27 cellular contexts compared by ENCODE assay signal in genomic region chr13:21511841-21512240, GRCh38. TPM values are rescaled to one million over a fixed set of nuclear protein-coding genes. Genes with fewer than 3 reads are reported as not detected.
A peak's percentile ranks its signal among the peaks of the same experiment; 100 is the strongest.
DNase-seq lines count a peak whose midpoint lies in the region; ATAC-seq and TF ChIP-seq lines count a peak whose summit lies in the region.
"Had no signal": no experiment of that assay in that cellular context is flagged by ENCODE, and none has a peak within 500 bp of the region (broad histone marks: within the 10 kb centered on the region; RNA-seq: fewer than 3 reads in every experiment).

No MANE protein-coding gene starts in this region.

- ATAC-seq in activated T-helper 17 cell treated with anti-CD3 and anti-CD28 coated beads, Interleukin-2, amount 50 U/mL, for 72 hours (replicated peaks), result peak; percentile 43
- peak; percentile 53 for ATAC-seq in esophagus mucosa
- ATAC-seq in activated CD8-positive, alpha-beta T cell treated with anti-CD3 and anti-CD28 coated beads for 36 hours, result no peak
- no peak for ATAC-seq in HG02981 (IDR thresholded peaks at IDR 0.05; ENCODE audit: unreplicated experiment)
- ATAC-seq: activated T-cell treated with anti-CD3 and anti-CD28 coated beads, Interleukin-2, amount 50 U/mL, for 72 hours; gastroesophageal sphincter; K562; Right ventricle myocardium inferior; stimulated activated effector memory CD8-positive, alpha-beta T cell treated with anti-CD3 and anti-CD28 coated beads, Interleukin-12 subunit alpha, Interleukin-12 subunit beta, amount 100 ng/mL, for 72 hours had no signal

- peaks cover 83% of the 10 kb centered on the region for H3K36me3 Mint-ChIP-seq in activated T-helper 17 cell treated with anti-CD3 and anti-CD28 coated beads, Interleukin-2, amount 50 U/mL, for 72 hours (ENCODE audit: low read depth)
- peaks cover 18% of the 10 kb centered on the region for H3K36me3 Mint-ChIP-seq in activated CD8-positive, alpha-beta T cell treated with anti-CD3 and anti-CD28 coated beads for 36 hours (ENCODE audit: low read depth)

- no peak overlapping the region for H3K27ac Mint-ChIP-seq in activated T-helper 17 cell treated with anti-CD3 and anti-CD28 coated beads, Interleukin-2, amount 50 U/mL, for 72 hours
- no peak overlapping the region for H3K27ac Mint-ChIP-seq in activated CD8-positive, alpha-beta T cell treated with anti-CD3 and anti-CD28 coated beads for 36 hours
- H3K27ac Mint-ChIP-seq: activated naive CD4-positive, alpha-beta T cell treated with anti-CD3 and anti-CD28 coated beads for 36 hours; activated T-cell treated with anti-CD3 and anti-CD28 coated beads, Interleukin-2, amount 50 U/mL, for 72 hours; nephron; stimulated activated effector memory CD8-positive, alpha-beta T cell treated with anti-CD3 and anti-CD28 coated beads, Interleukin-12 subunit alpha, Interleukin-12 subunit beta, amount 100 ng/mL, for 72 hours had no signal

- H3K4me3 Mint-ChIP-seq in activated T-helper 17 cell treated with anti-CD3 and anti-CD28 coated beads, Interleukin-2, amount 50 U/mL, for 72 hours, result no peak overlapping the region
- no peak overlapping the region for H3K4me3 Mint-ChIP-seq in activated CD8-positive, alpha-beta T cell treated with anti-CD3 and anti-CD28 coated beads for 36 hours
- H3K4me3 Mint-ChIP-seq: activated naive CD4-positive, alpha-beta T cell treated with anti-CD3 and anti-CD28 coated beads for 36 hours; activated T-cell treated with anti-CD3 and anti-CD28 coated beads, Interleukin-2, amount 50 U/mL, for 72 hours; CD14-positive monocyte; nephron; stimulated activated effector memory CD8-positive, alpha-beta T cell treated with anti-CD3 and anti-CD28 coated beads, Interleukin-12 subunit alpha, Interleukin-12 subunit beta, amount 100 ng/mL, for 72 hours had no signal

- CTCF ChIA-PET in activated CD8-positive, alpha-beta T cell treated with anti-CD3 and anti-CD28 coated beads for 36 hours (lab: Charles Lee), result no interaction called here

- H3K4me1 Mint-ChIP-seq in activated T-helper 17 cell treated with anti-CD3 and anti-CD28 coated beads, Interleukin-2, amount 50 U/mL, for 72 hours, result no peaks in the 10 kb centered on the region
- H3K4me1 Mint-ChIP-seq in activated CD8-positive, alpha-beta T cell treated with anti-CD3 and anti-CD28 coated beads for 36 hours (ENCODE audit: low read depth), result no peaks in the 10 kb centered on the region
- H3K4me1 Mint-ChIP-seq: CD14-positive monocyte; nephron; stimulated activated effector memory CD8-positive, alpha-beta T cell treated with anti-CD3 and anti-CD28 coated beads, Interleukin-12 subunit alpha, Interleukin-12 subunit beta, amount 100 ng/mL, for 72 hours had no signal

- H3K27me3 Mint-ChIP-seq in activated T-helper 17 cell treated with anti-CD3 and anti-CD28 coated beads, Interleukin-2, amount 50 U/mL, for 72 hours, result no peaks in the 10 kb centered on the region
- H3K27me3 Mint-ChIP-seq in activated CD8-positive, alpha-beta T cell treated with anti-CD3 and anti-CD28 coated beads for 36 hours, result no peaks in the 10 kb centered on the region

- intact Hi-C loops in activated CD8-positive, alpha-beta T cell treated with anti-CD3 and anti-CD28 coated beads for 36 hours (cut with micrococcal nuclease), result no loop called here

- no peaks in the 10 kb centered on the region for H3K9me3 Mint-ChIP-seq in activated T-helper 17 cell treated with anti-CD3 and anti-CD28 coated beads, Interleukin-2, amount 50 U/mL, for 72 hours
- no peaks in the 10 kb centered on the region for H3K9me3 Mint-ChIP-seq in activated CD8-positive, alpha-beta T cell treated with anti-CD3 and anti-CD28 coated beads for 36 hours
- H3K9me3 Mint-ChIP-seq: activated naive CD4-positive, alpha-beta T cell treated with anti-CD3 and anti-CD28 coated beads for 36 hours; activated T-cell treated with anti-CD3 and anti-CD28 coated beads, Interleukin-2, amount 50 U/mL, for 72 hours; CD14-positive monocyte; nephron; stimulated activated effector memory CD8-positive, alpha-beta T cell treated with anti-CD3 and anti-CD28 coated beads, Interleukin-12 subunit alpha, Interleukin-12 subunit beta, amount 100 ng/mL, for 72 hours had no signal

- POLR2A ChIA-PET in activated CD8-positive, alpha-beta T cell treated with anti-CD3 and anti-CD28 coated beads for 36 hours (lab: Charles Lee), result no interaction called here

- no peak for TF ChIP-seq CTCF in activated CD8-positive, alpha-beta T cell treated with anti-CD3 and anti-CD28 coated beads for 36 hours (IDR thresholded peaks at IDR 0.05)

- DNase-seq in AG08395 (ENCODE audit: low spot score) (peak; percentile 12), GM04503 (ENCODE audit: low read depth) (peak; percentile 19), HT-29 (ENCODE audit: low spot score) (no peak), NCI-H1436 (lab: John Stamatoyannopoulos, UW) (no peak)
- DNase-seq in activated CD8-positive, alpha-beta T cell treated with anti-CD3 and anti-CD28 coated beads for 36 hours, result no peak
- DNase-seq: activated CD4-positive, alpha-beta T cell treated with anti-CD3 and anti-CD28 coated beads for 48 hours; activated naive CD4-positive, alpha-beta T cell treated with anti-CD3 and anti-CD28 coated beads for 36 hours; activated T-cell treated with anti-CD3 and anti-CD28 coated beads, Interleukin-2, amount 50 U/mL, for 72 hours; amygdala; cerebellar nuclear complex; erythroblast; islet precursor cell; NCI-H1436 treated with DMSO at 0.1 percent for 48 hours; NCI-H748 treated with DMSO at 0.1 percent for 48 hours; ovary; spleen; stimulated activated CD4-positive, alpha-beta T cell treated with anti-CD3 and anti-CD28 coated beads, Interleukin-2, amount 100 ng/mL, for 48 hours; testis had no signal

RNA-seq across cellular contexts. Expression of gene ZDHHC20, which starts 52.7 kb away (rescaled TPM):
- 10 to 100 TPM; 39.3 to 59.0 TPM for total RNA-seq in activated T-helper 17 cell treated with anti-CD3 and anti-CD28 coated beads, Interleukin-2, amount 50 U/mL, for 72 hours
- 61.0 TPM for total RNA-seq in esophagus mucosa
- 63.2 and 93.0 TPM in 2 replicates for total RNA-seq in HT-29 (2014; rRNA removed; shearing (Covaris generic))
- total RNA-seq in activated CD8-positive, alpha-beta T cell treated with anti-CD3 and anti-CD28 coated beads for 36 hours, result 10 to 100 TPM; 46.1 to 50.9 TPM

Comparison
In these comparisons a context has a peak if more than half of its experiments do, and no peak if none do; other contexts are left out.
1. DNase-seq: peak in AG08395 (single experiment) and GM04503 (single experiment); none in HT-29 (single experiment), activated CD8-positive, alpha-beta T cell treated with anti-CD3 and anti-CD28 coated beads for 36 hours (single experiment) and NCI-H1436 (single experiment).
2. ATAC-seq: peak in activated T-helper 17 cell treated with anti-CD3 and anti-CD28 coated beads, Interleukin-2, amount 50 U/mL, for 72 hours (single experiment) and esophagus mucosa (single experiment); none in activated CD8-positive, alpha-beta T cell treated with anti-CD3 and anti-CD28 coated beads for 36 hours (single experiment) and HG02981 (single experiment).